8 cellular contexts compared by ENCODE assay signal in the genomic region with DNA sequence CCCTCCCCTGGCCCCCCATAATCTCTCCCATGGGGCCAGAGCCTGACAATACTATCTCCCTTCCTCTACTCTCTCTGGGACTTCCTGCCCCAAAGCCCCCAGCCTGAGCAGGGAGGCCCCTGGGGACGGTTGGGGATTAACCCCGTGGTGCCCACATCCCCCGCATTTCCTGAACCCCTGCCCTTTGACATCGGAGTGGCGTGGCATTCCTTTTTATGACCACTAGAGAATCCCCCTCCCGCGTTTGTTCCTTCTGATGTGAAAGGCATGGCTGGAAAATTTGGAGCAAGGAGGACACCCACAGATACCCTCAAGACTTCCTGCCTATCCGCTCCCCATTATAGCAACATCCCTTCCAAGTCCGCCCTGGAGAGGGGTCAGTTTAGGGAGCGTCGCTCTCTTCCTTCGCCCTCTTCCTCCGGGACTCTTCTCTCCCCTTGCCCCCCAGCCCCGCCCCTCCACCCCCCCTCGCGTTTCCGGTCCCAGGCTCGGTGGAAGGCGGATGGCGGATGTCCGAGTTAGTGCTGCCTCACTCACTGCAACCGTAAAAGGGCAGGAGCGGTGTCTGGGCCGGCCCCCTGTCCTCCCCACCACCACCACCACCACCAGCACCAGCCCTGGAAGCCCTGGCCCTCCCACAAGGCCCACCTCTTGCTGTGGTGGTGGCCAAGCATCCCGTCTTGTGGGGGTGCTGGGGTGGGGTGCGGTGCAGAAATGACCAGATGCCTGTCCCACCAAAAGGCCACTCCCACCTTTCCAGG. TPM values are rescaled to one million over a fixed set of nuclear protein-coding genes. Genes with fewer than 3 reads are reported as not detected.
DNase-seq lines count a peak whose midpoint lies in the region; ATAC-seq, FAIRE-seq and TF ChIP-seq lines count a peak whose summit lies in the region.

No MANE protein-coding gene starts in this region.

- H3K9me3 Mint-ChIP-seq in activated naive CD8-positive, alpha-beta T cell treated with anti-CD3 and anti-CD28 coated beads, Interleukin-2, amount 50 U/mL, for 24 hours = no peaks in the 10 kb centered on the region

- peaks cover 18% of the 10 kb centered on the region for H3K36me3 Mint-ChIP-seq in activated naive CD8-positive, alpha-beta T cell treated with anti-CD3 and anti-CD28 coated beads, Interleukin-2, amount 50 U/mL, for 24 hours (ENCODE audit: low read depth)

- H3K4me3 Mint-ChIP-seq in activated naive CD8-positive, alpha-beta T cell treated with anti-CD3 and anti-CD28 coated beads, Interleukin-2, amount 50 U/mL, for 24 hours = peak overlapping the region; percentile 91

- no peaks in the 10 kb centered on the region for H3K36me3 ChIP-seq in psoas muscle (ENCODE audit: insufficient read depth in 1 of 2, low read depth in 1 of 2)

- FAIRE-seq in GM12892 (lab: Jason Lieb, UNC) = peak; percentile 79

- peak overlapping the region; percentile 100 for H3K4me3 ChIP-seq in psoas muscle

- DNase-seq in AG08395 (ENCODE audit: low spot score) (peak; percentile 82), GM12892 (ENCODE audit: insufficient read length) (peak; percentile 81), NCI-H510A (lab: John Stamatoyannopoulos, UW) (peak; percentile 68), left ventricle myocardium superior (peak; percentile 81), psoas muscle (peak; percentile 80 to 84), NCI-H187 treated with DMSO at 0.1 percent for 48 hours (lab: John Stamatoyannopoulos, UW) (no peak), D341Med (ENCODE audit: low spot score) (no peak)
- DNase-seq in activated naive CD8-positive, alpha-beta T cell treated with anti-CD3 and anti-CD28 coated beads, Interleukin-2, amount 50 U/mL, for 24 hours = peak; percentile 68

- no peaks in the 10 kb centered on the region for H3K27me3 Mint-ChIP-seq in activated naive CD8-positive, alpha-beta T cell treated with anti-CD3 and anti-CD28 coated beads, Interleukin-2, amount 50 U/mL, for 24 hours

- WGBS in psoas muscle, 3 donors = 16 to 21% (median 17%) methylated on average over 16 to 26 of the region's 26 CpGs

- TF ChIP-seq CTCF in psoas muscle (IDR thresholded peaks at IDR 0.05) = no peak

- H3K9me3 ChIP-seq in psoas muscle = no peaks in the 10 kb centered on the region

- intact Hi-C loops in left ventricle myocardium superior (cut with micrococcal nuclease) = no loop called here
- intact Hi-C loops in psoas muscle (cut with DNase I) = no loop called here

- H3K27ac ChIP-seq in psoas muscle = peak overlapping the region; percentile 93

- peak overlapping the region; percentile 88 for H3K27ac Mint-ChIP-seq in activated naive CD8-positive, alpha-beta T cell treated with anti-CD3 and anti-CD28 coated beads, Interleukin-2, amount 50 U/mL, for 24 hours

- peak; percentile 61 for TF ChIP-seq POLR2A in GM12892 (IDR thresholded peaks at IDR 0.05; ENCODE audit: low read depth, low read length)

- ATAC-seq in activated naive CD8-positive, alpha-beta T cell treated with anti-CD3 and anti-CD28 coated beads, Interleukin-2, amount 50 U/mL, for 24 hours = no peak
- ATAC-seq in left ventricle myocardium superior (peak; percentile 46), psoas muscle (peak; percentile 6 to 28 (median 13))

- no peaks in the 10 kb centered on the region for H3K27me3 ChIP-seq in psoas muscle (ENCODE audit: insufficient read depth in 3 of 3, low read length in 2 of 3)

- H3K4me1 ChIP-seq in psoas muscle = peaks cover 8% of the 10 kb centered on the region

- peaks cover 69% of the 10 kb centered on the region for H3K4me1 Mint-ChIP-seq in activated naive CD8-positive, alpha-beta T cell treated with anti-CD3 and anti-CD28 coated beads, Interleukin-2, amount 50 U/mL, for 24 hours

RNA-seq across cellular contexts. Expression of a gene that starts 1.8 kb away (rescaled TPM):
- 85.7 TPM for polyA plus RNA-seq in GM12892 (2012; ENCODE audit: missing spikeins)
- 43.3 TPM for total RNA-seq in left ventricle myocardium superior
- total RNA-seq in psoas muscle = 10 to 100 TPM; 14.2 to 32.8 (median 23.2) TPM
- polyA plus RNA-seq in psoas muscle = 10 to 100 TPM; 13.5 to 76.3 (median 14.6) TPM

RNA-seq across cellular contexts. Expression of a gene that starts 10.9 kb away (rescaled TPM):
- 3.5 TPM for polyA plus RNA-seq in GM12892 (2012; ENCODE audit: missing spikeins)
- 0.57 TPM for total RNA-seq in left ventricle myocardium superior
- total RNA-seq in psoas muscle = under 1 TPM in 1 of 4 donors, not detected in 3; 0.60 TPM
- under 1 TPM; 0.29 to 0.90 (median 0.31) TPM for polyA plus RNA-seq in psoas muscle

RNA-seq across cellular contexts. Expression of a gene that starts 12.3 kb away (rescaled TPM):
- polyA plus RNA-seq in GM12892 (2012; ENCODE audit: missing spikeins) = 5.9 TPM
- total RNA-seq in left ventricle myocardium superior = 29.8 TPM
- 100 to 1,000 TPM; 214 to 272 (median 242) TPM for total RNA-seq in psoas muscle
- 100 to 1,000 TPM in 1 of 3 donors, 10 to 100 TPM in 2; 46.6 to 199 (median 85.8) TPM for polyA plus RNA-seq in psoas muscle

RNA-seq across cellular contexts. Expression of a gene that starts 41.3 kb away (rescaled TPM):
- polyA plus RNA-seq in GM12892 (2012; ENCODE audit: missing spikeins) = 1.1 TPM
- total RNA-seq in left ventricle myocardium superior = 0.79 TPM
- total RNA-seq in psoas muscle = 1 to 10 TPM in 3 of 4 donors, under 1 TPM in 1; 0.32 to 9.4 (median 1.7) TPM
- 1 to 10 TPM in 1 of 3 donors, under 1 TPM in 2; 0.41 to 5.4 (median 0.65) TPM for polyA plus RNA-seq in psoas muscle

Comparison
In these comparisons a context has a peak if more than half of its experiments do, and no peak if none do; other contexts are left out.
1. DNase-seq: peak in AG08395 (single experiment), GM12892 (single experiment), NCI-H510A (single experiment), activated naive CD8-positive, alpha-beta T cell treated with anti-CD3 and anti-CD28 coated beads, Interleukin-2, amount 50 U/mL, for 24 hours (single experiment), left ventricle myocardium superior (single experiment) and psoas muscle (2 of 2); none in NCI-H187 treated with DMSO at 0.1 percent for 48 hours (single experiment) and D341Med (single experiment).